8 cellular contexts compared by ENCODE assay signal in genomic region chr16:4372578-4373355, GRCh38. TPM values are rescaled to one million over a fixed set of nuclear protein-coding genes. Genes with fewer than 3 reads are reported as not detected.
DNase-seq lines count a peak whose midpoint lies in the region; ATAC-seq and TF ChIP-seq lines count a peak whose summit lies in the region.

No MANE protein-coding gene starts in this region.

- DNase-seq in NCI-H2081 (lab: John Stamatoyannopoulos, UW) = peak; percentile 47 to 75
- no peak for DNase-seq in NCI-H2081 treated with DMSO at 0.1 percent for 48 hours (lab: John Stamatoyannopoulos, UW)
- no peak for DNase-seq in Peyer's patch
- DNase-seq in esophagus muscularis mucosa (ENCODE audit: extremely low spot score) = no peak
- DNase-seq in osteocyte (ENCODE audit: extremely low spot score, unreplicated experiment) = no peak
- no peak for DNase-seq in stimulated activated CD4-positive, alpha-beta T cell treated with anti-CD3 and anti-CD28 coated beads, Interleukin-15, amount 100 ng/mL, for 24 hours
- no peak for DNase-seq in activated T-helper 2 cell treated with anti-CD3 and anti-CD28 coated beads, Interferon-gamma antibody, Interleukin-2, Interleukin-4, amounts not matched to agents 10 μg/mL and 5 μg/mL and 100 μg/mL, durations not matched to agents 14 hours and 24 hours and 36 hours (ENCODE audit: low spot score)

- H3K27me3 ChIP-seq in Peyer's patch (no peaks in the 10 kb centered on the region), esophagus muscularis mucosa (no peaks in the 10 kb centered on the region)

- H3K4me1 Mint-ChIP-seq in osteocyte (ENCODE audit: unreplicated experiment) = peaks cover 64% of the 10 kb centered on the region
- no peaks in the 10 kb centered on the region for H3K4me1 Mint-ChIP-seq in activated T-helper 2 cell treated with anti-CD3 and anti-CD28 coated beads, Interferon-gamma antibody, Interleukin-2, Interleukin-4, amounts not matched to agents 10 μg/mL and 5 μg/mL and 100 μg/mL, durations not matched to agents 14 hours and 24 hours and 36 hours (ENCODE audit: low read depth)

- H3K36me3 ChIP-seq in Peyer's patch (peaks cover 0 to 4% (median 0%) of the 10 kb centered on the region in 3 donors), esophagus muscularis mucosa (no peaks in the 10 kb centered on the region)

- H3K27me3 Mint-ChIP-seq in osteocyte (ENCODE audit: unreplicated experiment) = no peaks in the 10 kb centered on the region
- H3K27me3 Mint-ChIP-seq in activated T-helper 2 cell treated with anti-CD3 and anti-CD28 coated beads, Interferon-gamma antibody, Interleukin-2, Interleukin-4, amounts not matched to agents 10 μg/mL and 5 μg/mL and 100 μg/mL, durations not matched to agents 14 hours and 24 hours and 36 hours (ENCODE audit: low read depth) = no peaks in the 10 kb centered on the region

- no peaks in the 10 kb centered on the region for H3K9me3 Mint-ChIP-seq in osteocyte (ENCODE audit: unreplicated experiment)
- no peaks in the 10 kb centered on the region for H3K9me3 Mint-ChIP-seq in activated T-helper 2 cell treated with anti-CD3 and anti-CD28 coated beads, Interferon-gamma antibody, Interleukin-2, Interleukin-4, amounts not matched to agents 10 μg/mL and 5 μg/mL and 100 μg/mL, durations not matched to agents 14 hours and 24 hours and 36 hours

- no peak for ATAC-seq in HG03095 (IDR thresholded peaks at IDR 0.05; ENCODE audit: unreplicated experiment)

- TF ChIP-seq EP300 in esophagus muscularis mucosa (IDR thresholded peaks at IDR 0.05) = no peak

- TF ChIP-seq POLR2A in Peyer's patch (IDR thresholded peaks at IDR 0.05) (no peak), esophagus muscularis mucosa (IDR thresholded peaks at IDR 0.05; ENCODE audit: low read depth) (no peak)

- intact Hi-C loops in esophagus muscularis mucosa (cut with DNase I) = no loop called here
- intact Hi-C loops in activated T-helper 2 cell treated with anti-CD3 and anti-CD28 coated beads, Interferon-gamma antibody, Interleukin-2, Interleukin-4, amounts not matched to agents 10 μg/mL and 5 μg/mL and 100 μg/mL, durations not matched to agents 14 hours and 24 hours and 36 hours (cut with micrococcal nuclease) = no loop called here

- peaks cover 0 to 77% (median 12%) of the 10 kb centered on the region in 4 donors for H3K4me1 ChIP-seq in Peyer's patch
- H3K4me1 ChIP-seq in esophagus muscularis mucosa = peaks cover 64 to 87% (median 81%) of the 10 kb centered on the region in 4 donors

- peak overlapping the region; percentile 82 for H3K27ac Mint-ChIP-seq in osteocyte (ENCODE audit: unreplicated experiment)
- no peak overlapping the region for H3K27ac Mint-ChIP-seq in activated T-helper 2 cell treated with anti-CD3 and anti-CD28 coated beads, Interferon-gamma antibody, Interleukin-2, Interleukin-4, amounts not matched to agents 10 μg/mL and 5 μg/mL and 100 μg/mL, durations not matched to agents 14 hours and 24 hours and 36 hours

- H3K9me3 ChIP-seq in Peyer's patch (no peaks in the 10 kb centered on the region), esophagus muscularis mucosa (no peaks in the 10 kb centered on the region)

- no peaks in the 10 kb centered on the region for H3K36me3 Mint-ChIP-seq in osteocyte (ENCODE audit: unreplicated experiment)
- H3K36me3 Mint-ChIP-seq in activated T-helper 2 cell treated with anti-CD3 and anti-CD28 coated beads, Interferon-gamma antibody, Interleukin-2, Interleukin-4, amounts not matched to agents 10 μg/mL and 5 μg/mL and 100 μg/mL, durations not matched to agents 14 hours and 24 hours and 36 hours (ENCODE audit: low read depth) = peaks cover 3% of the 10 kb centered on the region

- H3K27ac ChIP-seq in Peyer's patch = peak overlapping the region; percentile 40 to 84 (median 76)
- peak overlapping the region; percentile 82 to 90 (median 84) for H3K27ac ChIP-seq in esophagus muscularis mucosa (replicated peaks in 1 of 4)

- H3K4me3 Mint-ChIP-seq in osteocyte (ENCODE audit: unreplicated experiment) = peak overlapping the region; percentile 89
- no peak overlapping the region for H3K4me3 Mint-ChIP-seq in activated T-helper 2 cell treated with anti-CD3 and anti-CD28 coated beads, Interferon-gamma antibody, Interleukin-2, Interleukin-4, amounts not matched to agents 10 μg/mL and 5 μg/mL and 100 μg/mL, durations not matched to agents 14 hours and 24 hours and 36 hours (ENCODE audit: low read depth)

- H3K4me3 ChIP-seq in Peyer's patch (peak overlapping the region; percentile 43 to 80 (median 70)), esophagus muscularis mucosa (peak overlapping the region; percentile 66 to 75 (median 70))

- TF ChIP-seq CTCF in Peyer's patch (IDR thresholded peaks at IDR 0.05) (no peak), esophagus muscularis mucosa (IDR thresholded peaks at IDR 0.05) (no peak), osteocyte (IDR thresholded peaks at IDR 0.05) (no peak)

- 47% methylated on average over 5 of the region's 10 CpGs for WGBS in esophagus muscularis mucosa

RNA-seq across cellular contexts. Expression of gene VASN, which starts 1.1 kb away (rescaled TPM):
- total RNA-seq in Peyer's patch (10 to 100 TPM in 2 of 4 donors, 1 to 10 TPM in 2; 2.1 to 18.2 (median 8.4) TPM), esophagus muscularis mucosa (10 to 100 TPM in 3 of 4 donors, 1 to 10 TPM in 1; 7.1 to 31.3 (median 21.7) TPM), osteocyte (62.7 and 63.1 TPM in 2 replicates)
- 0.16 TPM in 1 of 2 replicates, not detected in the other for total RNA-seq in activated T-helper 2 cell treated with anti-CD3 and anti-CD28 coated beads, Interferon-gamma antibody, Interleukin-2, Interleukin-4, amounts not matched to agents 10 μg/mL and 5 μg/mL and 100 μg/mL, durations not matched to agents 14 hours and 24 hours and 36 hours

RNA-seq across cellular contexts. Expression of gene PAM16, which starts 21.6 kb away (rescaled TPM):
- total RNA-seq in Peyer's patch = 10 to 100 TPM; 18.2 to 61.4 (median 49.3) TPM
- total RNA-seq in esophagus muscularis mucosa = 10 to 100 TPM; 24.5 to 44.1 (median 40.2) TPM
- 21.0 and 23.7 TPM in 2 replicates for total RNA-seq in osteocyte
- 73.1 and 73.8 TPM in 2 replicates for total RNA-seq in activated T-helper 2 cell treated with anti-CD3 and anti-CD28 coated beads, Interferon-gamma antibody, Interleukin-2, Interleukin-4, amounts not matched to agents 10 μg/mL and 5 μg/mL and 100 μg/mL, durations not matched to agents 14 hours and 24 hours and 36 hours

RNA-seq across cellular contexts. Expression of gene CORO7, which starts 43.6 kb away (rescaled TPM):
- total RNA-seq in Peyer's patch (100 to 1,000 TPM in 2 of 4 donors, 10 to 100 TPM in 2; 73.4 to 219 (median 110) TPM), esophagus muscularis mucosa (10 to 100 TPM; 11.6 to 24.6 (median 21.3) TPM), osteocyte (35.5 and 40.1 TPM in 2 replicates)
- total RNA-seq in activated T-helper 2 cell treated with anti-CD3 and anti-CD28 coated beads, Interferon-gamma antibody, Interleukin-2, Interleukin-4, amounts not matched to agents 10 μg/mL and 5 μg/mL and 100 μg/mL, durations not matched to agents 14 hours and 24 hours and 36 hours = 92.5 and 101 TPM in 2 replicates

RNA-seq across cellular contexts. Expression of gene DNAJA3, which starts 52.9 kb away (rescaled TPM):
- 10 to 100 TPM; 51.4 to 70.1 (median 54.0) TPM for total RNA-seq in Peyer's patch
- 10 to 100 TPM; 40.6 to 51.2 (median 45.9) TPM for total RNA-seq in esophagus muscularis mucosa
- total RNA-seq in osteocyte = 31.1 and 33.7 TPM in 2 replicates
- total RNA-seq in activated T-helper 2 cell treated with anti-CD3 and anti-CD28 coated beads, Interferon-gamma antibody, Interleukin-2, Interleukin-4, amounts not matched to agents 10 μg/mL and 5 μg/mL and 100 μg/mL, durations not matched to agents 14 hours and 24 hours and 36 hours = 77.1 and 88.4 TPM in 2 replicates

RNA-seq across cellular contexts. Expression of gene GLIS2, which starts 56.9 kb away (rescaled TPM):
- 1 to 10 TPM in 3 of 4 donors, under 1 TPM in 1; 0.35 to 3.3 (median 1.7) TPM for total RNA-seq in Peyer's patch
- total RNA-seq in esophagus muscularis mucosa = 10 to 100 TPM; 10.8 to 32.6 (median 14.9) TPM
- 58.6 and 59.9 TPM in 2 replicates for total RNA-seq in osteocyte
- total RNA-seq in activated T-helper 2 cell treated with anti-CD3 and anti-CD28 coated beads, Interferon-gamma antibody, Interleukin-2, Interleukin-4, amounts not matched to agents 10 μg/mL and 5 μg/mL and 100 μg/mL, durations not matched to agents 14 hours and 24 hours and 36 hours = 2.1 and 2.5 TPM in 2 replicates

Comparison
In these comparisons a context has a peak if more than half of its experiments do, and no peak if none do; other contexts are left out.
1. DNase-seq: peak in NCI-H2081 (2 of 2); none in NCI-H2081 treated with DMSO at 0.1 percent for 48 hours (single experiment), Peyer's patch (0 of 3), esophagus muscularis mucosa (single experiment), osteocyte (single experiment), stimulated activated CD4-positive, alpha-beta T cell treated with anti-CD3 and anti-CD28 coated beads, Interleukin-15, amount 100 ng/mL, for 24 hours (single experiment) and activated T-helper 2 cell treated with anti-CD3 and anti-CD28 coated beads, Interferon-gamma antibody, Interleukin-2, Interleukin-4, amounts not matched to agents 10 μg/mL and 5 μg/mL and 100 μg/mL, durations not matched to agents 14 hours and 24 hours and 36 hours (single experiment).